Comparison of ENCODE assay signal across 17 cellular contexts in the genomic region with DNA sequence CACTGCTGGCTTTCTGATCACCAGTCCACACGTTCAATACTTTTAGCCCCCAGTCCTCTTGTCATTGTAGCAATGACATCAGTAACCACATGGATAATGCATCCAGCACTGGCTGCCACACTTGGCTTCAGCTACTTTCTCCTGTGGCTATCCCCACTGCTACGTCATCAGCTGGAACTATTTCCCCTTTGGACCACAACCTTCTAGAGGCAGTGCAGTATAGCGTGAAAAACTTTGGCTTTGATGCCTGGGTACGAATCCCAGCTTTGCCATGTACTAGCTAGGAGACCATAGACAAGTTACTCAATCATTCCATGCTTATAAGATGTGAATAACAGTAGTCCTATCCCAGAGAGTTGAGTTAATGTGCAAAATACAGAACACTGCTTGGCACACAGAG.
A peak's percentile ranks its signal among the peaks of the same experiment; 100 is the strongest.
DNase-seq lines count a peak whose midpoint lies in the region; ATAC-seq, FAIRE-seq and TF ChIP-seq lines count a peak whose summit lies in the region.
"Had no signal": no experiment of that assay in that cellular context is flagged by ENCODE, and none has a peak within 500 bp of the region (broad histone marks: within the 10 kb centered on the region; RNA-seq: fewer than 3 reads in every experiment).

No MANE protein-coding gene starts in this region.

- H3K4me1 ChIP-seq in mammary epithelial cell (ENCODE audit: insufficient read depth, low read length): peaks cover 6% of the 10 kb centered on the region
- H3K4me1 ChIP-seq: Caco-2 had no signal

- no peak overlapping the region for H3K4me2 ChIP-seq in mammary epithelial cell (ENCODE audit: insufficient read depth, low read depth, low read length)

- H3K79me2 ChIP-seq in mammary epithelial cell (ENCODE audit: insufficient read depth, low read length): no peaks in the 10 kb centered on the region

- H3K4me1 Mint-ChIP-seq in MCF 10A (ENCODE audit: insufficient read depth, unreplicated experiment) (peaks cover 16% of the 10 kb centered on the region), osteocyte (ENCODE audit: unreplicated experiment) (peaks cover 27% of the 10 kb centered on the region)
- H3K4me1 Mint-ChIP-seq: CD8-positive, alpha-beta memory T cell; IgD-negative memory B cell had no signal

- DNase-seq in MCF 10A (ENCODE audit: unreplicated experiment) (no peak), mammary epithelial cell (no peak), bronchial epithelial cell (ENCODE audit: low read depth) (no peak), osteocyte (ENCODE audit: extremely low spot score, unreplicated experiment) (peak; percentile 46), HK-2 (ENCODE audit: unreplicated experiment) (no peak), NCI-H2029 (lab: John Stamatoyannopoulos, UW) (no peak)
- DNase-seq: Caco-2; CD8-positive, alpha-beta memory T cell; DMS53; GF-D8 had no signal

- no peaks in the 10 kb centered on the region for H3K27me3 Mint-ChIP-seq in MCF 10A (ENCODE audit: insufficient read depth, unreplicated experiment)
- no peaks in the 10 kb centered on the region for H3K27me3 Mint-ChIP-seq in osteocyte (ENCODE audit: unreplicated experiment)

- peaks cover 4% of the 10 kb centered on the region for H3K36me3 Mint-ChIP-seq in MCF 10A (ENCODE audit: insufficient read depth, unreplicated experiment)
- H3K36me3 Mint-ChIP-seq in osteocyte (ENCODE audit: unreplicated experiment): no peaks in the 10 kb centered on the region
- H3K36me3 Mint-ChIP-seq: CD14-positive monocyte; CD8-positive, alpha-beta memory T cell had no signal

- in situ Hi-C loops in mammary epithelial cell (cut with MboI; ENCODE audit: low sequenced_read_pairs in 2 of 2): no loop called here

- H2AFZ ChIP-seq in mammary epithelial cell (ENCODE audit: low read depth, low read length): no peak overlapping the region

- no TSS peak for BruUV-seq in MCF 10A (replicated peaks; lab: Mats Ljungman, UMichigan)
- BruUV-seq in mammary epithelial cell (replicated peaks; lab: Mats Ljungman, UMichigan): no TSS peak

- POLR2A ChIA-PET in MCF 10A (lab: Yijun Ruan, JAX): no interaction called here

- CTCF ChIA-PET in MCF 10A (lab: Yijun Ruan, JAX): interaction anchor here (0.9 kb wide), 1 partner anchor 36 kb away, joined by 4 read pairs; no protein-coding TSS in a partner anchor
- CTCF ChIA-PET in mammary epithelial cell (lab: Charles Lee; ENCODE audit: low non-redundant PET): no interaction called here

- no peak for TF ChIP-seq CTCF in MCF 10A (IDR thresholded peaks at IDR 0.05; ENCODE audit: unreplicated experiment)
- TF ChIP-seq CTCF in mammary epithelial cell (conservative IDR thresholded peaks at IDR 0.05 in 1 of 2, IDR thresholded peaks at IDR 0.05 in 1 of 2; ENCODE audit: extremely low read depth in 1 of 2, insufficient read depth in 1 of 2, low read depth in 1 of 2, low read length in 2 of 2): no peak
- TF ChIP-seq CTCF in bronchial epithelial cell (IDR thresholded peaks at IDR 0.05; ENCODE audit: insufficient read depth, low read length, severe bottlenecking): no peak
- TF ChIP-seq CTCF in osteocyte (IDR thresholded peaks at IDR 0.05): no peak

- H3K27me3 ChIP-seq in mammary epithelial cell (ENCODE audit: insufficient read depth, low read length): no peaks in the 10 kb centered on the region
- no peaks in the 10 kb centered on the region for H3K27me3 ChIP-seq in bronchial epithelial cell (ENCODE audit: control insufficient read depth, insufficient read depth, low read length)

- intact Hi-C loops in MCF 10A (cut with micrococcal nuclease): no loop called here
- intact Hi-C loops in mammary epithelial cell (cut with micrococcal nuclease): no loop called here

- no peaks in the 10 kb centered on the region for H4K20me1 ChIP-seq in mammary epithelial cell (ENCODE audit: insufficient read depth, low read length)

- ATAC-seq in GM21723 (IDR thresholded peaks at IDR 0.05; ENCODE audit: unreplicated experiment): no peak
- ATAC-seq in HG02981 (IDR thresholded peaks at IDR 0.05; ENCODE audit: unreplicated experiment): no peak
- ATAC-seq: HCT116 had no signal

- no peak overlapping the region for H3K27ac ChIP-seq in mammary epithelial cell (ENCODE audit: insufficient read depth, low read depth, low read length)
- H3K27ac ChIP-seq: 22Rv1 had no signal

- H3K9me3 Mint-ChIP-seq in MCF 10A (ENCODE audit: unreplicated experiment) (no peaks in the 10 kb centered on the region), osteocyte (ENCODE audit: unreplicated experiment) (peaks cover 8% of the 10 kb centered on the region)

- peak overlapping the region; percentile 50 for H3K27ac Mint-ChIP-seq in MCF 10A (ENCODE audit: low read depth, unreplicated experiment)
- H3K27ac Mint-ChIP-seq in osteocyte (ENCODE audit: unreplicated experiment): no peak overlapping the region
- H3K27ac Mint-ChIP-seq: CD14-positive monocyte; CD8-positive, alpha-beta memory T cell; IgD-negative memory B cell had no signal

- H3K4me3 ChIP-seq in mammary epithelial cell (replicated peaks in 1 of 3; ENCODE audit: insufficient read depth in 1 of 3, low read depth in 2 of 3, low read length in 3 of 3): no peak overlapping the region
- H3K4me3 ChIP-seq in bronchial epithelial cell (ENCODE audit: low read depth, low read length): no peak overlapping the region

- FAIRE-seq in bronchial epithelial cell (lab: Jason Lieb, UNC): peak; percentile 13
- FAIRE-seq: H54 had no signal

- dilution Hi-C loops in mammary epithelial cell (cut with HindIII; ENCODE audit: low sequenced_read_pairs): no loop called here

- H3K9me3 ChIP-seq in mammary epithelial cell (replicated peaks; ENCODE audit: insufficient read depth, low read length): no peaks in the 10 kb centered on the region

- H3K4me3 Mint-ChIP-seq in MCF 10A (ENCODE audit: unreplicated experiment): no peak overlapping the region
- H3K4me3 Mint-ChIP-seq in osteocyte (ENCODE audit: unreplicated experiment): no peak overlapping the region
- H3K4me3 Mint-ChIP-seq: CD14-positive monocyte; CD8-positive, alpha-beta memory T cell; IgD-negative memory B cell had no signal

- H3K36me3 ChIP-seq in mammary epithelial cell (ENCODE audit: insufficient read depth, low read length) (no peaks in the 10 kb centered on the region), bronchial epithelial cell (ENCODE audit: control insufficient read depth, insufficient read depth, low read length) (no peaks in the 10 kb centered on the region)

- 39% methylated on average over 4 of the region's 4 CpGs for WGBS in mammary epithelial cell (ENCODE audit: low coverage, missing lambda C conversion rate)

- H3K9ac ChIP-seq in mammary epithelial cell (ENCODE audit: insufficient read depth, low read length): no peak overlapping the region
